11 cellular contexts compared by ENCODE assay signal in genomic region chr3:130094491-130094938, GRCh38. TPM values are rescaled to one million over a fixed set of nuclear protein-coding genes. Genes with fewer than 3 reads are reported as not detected.
DNase-seq lines count a peak whose midpoint lies in the region; ATAC-seq and TF ChIP-seq lines count a peak whose summit lies in the region.
"Not testable (repeated sequence)": the region's sequence is repeated elsewhere in the genome, so short reads cannot be mapped to it uniquely, and the experiment has no call there.
"Had no signal": no experiment of that assay in that cellular context is flagged by ENCODE, and none has a peak within 500 bp of the region (broad histone marks: within the 10 kb centered on the region; RNA-seq: fewer than 3 reads in every experiment).

No MANE protein-coding gene starts in this region.

- not testable (repeated sequence) for DNase-seq in CD14-positive monocyte (ENCODE audit: low spot score)
- DNase-seq in NB4 (ENCODE audit: low read depth), result peak; percentile 76
- DNase-seq in SW480 (ENCODE audit: low spot score), result peak; percentile 94
- DNase-seq in activated CD8-positive, alpha-beta memory T cell treated with anti-CD3 and anti-CD28 coated beads, Interleukin-2, amount 10 ng/mL, durations not matched to agents 7 days and 5 days, result peak; percentile 59
- peak; percentile 31 for DNase-seq in mammary epithelial cell
- peak; percentile 73 to 86 for DNase-seq in left lung
- DNase-seq in stimulated activated CD4-positive, alpha-beta T cell treated with anti-CD3 and anti-CD28 coated beads, Interleukin-15, amount 100 ng/mL, for 24 hours, result peak; percentile 63

- not testable (repeated sequence) for H3K4me3 ChIP-seq in NB4 (ENCODE audit: low read depth, low read length); mammary epithelial cell (replicated peaks in 1 of 3; ENCODE audit: insufficient read depth in 1 of 3, low read depth in 2 of 3, low read length in 3 of 3)
- peak overlapping the region in 1 of 2 donors; percentile 17 for H3K4me3 ChIP-seq in left lung

- H3K27ac ChIP-seq in mammary epithelial cell (ENCODE audit: insufficient read depth, low read depth, low read length), result not testable (repeated sequence)
- H3K27ac ChIP-seq in left lung, result peak overlapping the region in 1 of 2 donors; percentile 58

- H3K27ac Mint-ChIP-seq in CD14-positive monocyte, result peak overlapping the region in 4 of 7 donors; percentile 40 to 78 (median 72)
- H3K27ac Mint-ChIP-seq in activated CD8-positive, alpha-beta memory T cell treated with anti-CD3 and anti-CD28 coated beads, Interleukin-2, amount 10 ng/mL, durations not matched to agents 7 days and 5 days, result peak overlapping the region; percentile 70

- H3K9me3 ChIP-seq in mammary epithelial cell (replicated peaks; ENCODE audit: insufficient read depth, low read length); left lung: not testable (repeated sequence)

- intact Hi-C loops in CD14-positive monocyte (cut with micrococcal nuclease), result not testable (repeated sequence)
- intact Hi-C loops in mammary epithelial cell (cut with micrococcal nuclease), result loop anchor here (10.0 kb wide), 3 partner anchors 470 to 710 kb away; no protein-coding TSS in a partner anchor
- intact Hi-C loops in left lung (cut with DNase I), result loop anchor here in 1 of 2 donors (10.0 kb wide), 1 partner anchor 150 kb away; no protein-coding TSS in a partner anchor

- H3K4me3 Mint-ChIP-seq in CD14-positive monocyte, result peak overlapping the region; percentile 59 to 81
- peak overlapping the region; percentile 43 for H3K4me3 Mint-ChIP-seq in activated CD8-positive, alpha-beta memory T cell treated with anti-CD3 and anti-CD28 coated beads, Interleukin-2, amount 10 ng/mL, durations not matched to agents 7 days and 5 days

- H3K4me1 Mint-ChIP-seq in CD14-positive monocyte, result peaks cover 27% of the 10 kb centered on the region
- peaks cover 39% of the 10 kb centered on the region for H3K4me1 Mint-ChIP-seq in activated CD8-positive, alpha-beta memory T cell treated with anti-CD3 and anti-CD28 coated beads, Interleukin-2, amount 10 ng/mL, durations not matched to agents 7 days and 5 days

- dilution Hi-C loops in mammary epithelial cell (cut with HindIII; ENCODE audit: low sequenced_read_pairs), result not testable (repeated sequence)

- H3K79me2 ChIP-seq in mammary epithelial cell (ENCODE audit: insufficient read depth, low read length), result not testable (repeated sequence)

- H3K9me3 Mint-ChIP-seq in CD14-positive monocyte; activated CD8-positive, alpha-beta memory T cell treated with anti-CD3 and anti-CD28 coated beads, Interleukin-2, amount 10 ng/mL, durations not matched to agents 7 days and 5 days (ENCODE audit: low read depth): not testable (repeated sequence)

- H3K36me3 ChIP-seq in mammary epithelial cell (ENCODE audit: insufficient read depth, low read length); left lung: not testable (repeated sequence)

- BruUV-seq in mammary epithelial cell (replicated peaks; lab: Mats Ljungman, UMichigan), result not testable (repeated sequence)

- TF ChIP-seq CTCF in CD14-positive monocyte (IDR thresholded peaks at IDR 0.05); NB4 (IDR thresholded peaks at IDR 0.05; ENCODE audit: low read depth, low read length); mammary epithelial cell (conservative IDR thresholded peaks at IDR 0.05 in 1 of 2, IDR thresholded peaks at IDR 0.05 in 1 of 2; ENCODE audit: extremely low read depth in 1 of 2, insufficient read depth in 1 of 2, low read depth in 1 of 2, low read length in 2 of 2); left lung (IDR thresholded peaks at IDR 0.05): not testable (repeated sequence)

- 40% methylated on average over 1 of the region's 11 CpGs for WGBS in mammary epithelial cell (ENCODE audit: low coverage, missing lambda C conversion rate)

- peak overlapping the region; percentile 81 for H2AFZ ChIP-seq in mammary epithelial cell (ENCODE audit: low read depth, low read length)

- H3K36me3 Mint-ChIP-seq in CD14-positive monocyte; activated CD8-positive, alpha-beta memory T cell treated with anti-CD3 and anti-CD28 coated beads, Interleukin-2, amount 10 ng/mL, durations not matched to agents 7 days and 5 days: not testable (repeated sequence)

- not testable (repeated sequence) for H3K27me3 Mint-ChIP-seq in CD14-positive monocyte (ENCODE audit: low read depth in 3 of 3); activated CD8-positive, alpha-beta memory T cell treated with anti-CD3 and anti-CD28 coated beads, Interleukin-2, amount 10 ng/mL, durations not matched to agents 7 days and 5 days

- not testable (repeated sequence) for H3K4me1 ChIP-seq in mammary epithelial cell (ENCODE audit: insufficient read depth, low read length)
- peaks cover 0 to 21% of the 10 kb centered on the region in 2 donors for H3K4me1 ChIP-seq in left lung

- in situ Hi-C loops in mammary epithelial cell (cut with MboI; ENCODE audit: low sequenced_read_pairs in 2 of 2), result loop anchor here (10.0 to 25.0 kb wide), 2 partner anchors 150 to 457 kb away; no protein-coding TSS in a partner anchor

- not testable (repeated sequence) for H4K20me1 ChIP-seq in mammary epithelial cell (ENCODE audit: insufficient read depth, low read length)

- TF ChIP-seq POLR2A in GM19193 (IDR thresholded peaks at IDR 0.05; ENCODE audit: extremely low read depth, insufficient read depth, insufficient read length), result peak; percentile 23
- not testable (repeated sequence) for TF ChIP-seq POLR2A in NB4 (IDR thresholded peaks at IDR 0.05; ENCODE audit: extremely low read depth, insufficient read length)

- not testable (repeated sequence) for H3K4me2 ChIP-seq in mammary epithelial cell (ENCODE audit: insufficient read depth, low read depth, low read length)

- CTCF ChIA-PET in activated CD8-positive, alpha-beta memory T cell treated with anti-CD3 and anti-CD28 coated beads, Interleukin-2, amount 10 ng/mL, durations not matched to agents 7 days and 5 days (lab: Charles Lee), result interaction anchor here (5.3 kb wide), 1 partner anchor 152 kb away, joined by 49 read pairs; no protein-coding TSS in a partner anchor
- CTCF ChIA-PET in mammary epithelial cell (lab: Charles Lee; ENCODE audit: low non-redundant PET), result not testable (repeated sequence)

- not testable (repeated sequence) for ATAC-seq in activated CD8-positive, alpha-beta memory T cell treated with anti-CD3 and anti-CD28 coated beads, Interleukin-2, amount 10 ng/mL, durations not matched to agents 7 days and 5 days; left lung

- not testable (repeated sequence) for H3K27me3 ChIP-seq in mammary epithelial cell (ENCODE audit: insufficient read depth, low read length); left lung

- H3K9ac ChIP-seq in mammary epithelial cell (ENCODE audit: insufficient read depth, low read length), result not testable (repeated sequence)

RNA-seq across cellular contexts. Expression of gene ALG1L2, which starts 12.9 kb away (rescaled TPM):
- not detected for polyA plus RNA-seq in CD14-positive monocyte
- 1 to 10 TPM in 1 of 2 experiments, under 1 TPM in 1; 0.66 to 1.4 TPM for total RNA-seq in activated CD8-positive, alpha-beta memory T cell treated with anti-CD3 and anti-CD28 coated beads, Interleukin-2, amount 10 ng/mL, durations not matched to agents 7 days and 5 days
- total RNA-seq in mammary epithelial cell, result under 1 TPM in 1 of 2 donors, not detected in 1; 0.78 TPM
- not detected for polyA plus RNA-seq in mammary epithelial cell
- polyA minus RNA-seq in mammary epithelial cell, result not detected
- 1 to 10 TPM in 1 of 2 donors, under 1 TPM in 1; 0.64 to 1.4 TPM for total RNA-seq in left lung
- total RNA-seq: heart right ventricle had no signal
- polyA plus RNA-seq: heart right ventricle, neural cell, right cardiac atrium had no signal
